20 cellular contexts compared by ENCODE assay signal in genomic region chr1:89528382-89528780, GRCh38.
"Had no signal": no experiment of that assay in that cellular context is flagged by ENCODE, and none has a peak within 500 bp of the region (broad histone marks: within the 10 kb centered on the region; RNA-seq: fewer than 3 reads in every experiment).

No MANE protein-coding gene starts in this region.

- H3K36me3 ChIP-seq: brain microvascular endothelial cell had no signal

- DNase-seq: activated B cell treated with CpG ODN at 0.5 μM for 24 hours; activated CD4-positive, alpha-beta T cell treated with anti-CD3 and anti-CD28 coated beads for 48 hours; activated CD8-positive, alpha-beta T cell treated with anti-CD3 and anti-CD28 coated beads for 36 hours; activated naive CD4-positive, alpha-beta T cell treated with anti-CD3 and anti-CD28 coated beads for 36 hours; activated T-cell treated with anti-CD3 and anti-CD28 coated beads, Interleukin-2, amount 50 U/mL, for 24 hours; aorta; brain microvascular endothelial cell; effector CD4-positive, alpha-beta T cell; immature natural killer cell; mesenchymal stem cell; naive thymus-derived CD4-positive, alpha-beta T cell; stimulated activated naive B cell treated with anti-CD40 and anti-IgM and Interleukin-4, amounts not matched to agents 10 μg/mL and 1 μg/mL and 100 μg/mL, for 72 hours; T-helper 1 cell; T-helper 9 cell had no signal

- H3K4me3 ChIP-seq: coronary artery, smooth muscle cell had no signal

- ATAC-seq: activated CD8-positive, alpha-beta T cell treated with anti-CD3 and anti-CD28 coated beads for 36 hours; esophagus mucosa; naive thymus-derived CD4-positive, alpha-beta T cell; sciatic nerve; stimulated activated naive B cell treated with anti-CD40 and anti-IgM and Interleukin-4, amounts not matched to agents 10 μg/mL and 1 μg/mL and 100 μg/mL, for 72 hours had no signal

- H3K9me3 ChIP-seq: tibial nerve had no signal

- FAIRE-seq: urothelium cell line had no signal

- H3K27me3 ChIP-seq: brain microvascular endothelial cell, tibial nerve had no signal

- H3K27ac ChIP-seq: brain microvascular endothelial cell, coronary artery had no signal
